Comparison of ENCODE assay signal across 17 cellular contexts in the genomic region with DNA sequence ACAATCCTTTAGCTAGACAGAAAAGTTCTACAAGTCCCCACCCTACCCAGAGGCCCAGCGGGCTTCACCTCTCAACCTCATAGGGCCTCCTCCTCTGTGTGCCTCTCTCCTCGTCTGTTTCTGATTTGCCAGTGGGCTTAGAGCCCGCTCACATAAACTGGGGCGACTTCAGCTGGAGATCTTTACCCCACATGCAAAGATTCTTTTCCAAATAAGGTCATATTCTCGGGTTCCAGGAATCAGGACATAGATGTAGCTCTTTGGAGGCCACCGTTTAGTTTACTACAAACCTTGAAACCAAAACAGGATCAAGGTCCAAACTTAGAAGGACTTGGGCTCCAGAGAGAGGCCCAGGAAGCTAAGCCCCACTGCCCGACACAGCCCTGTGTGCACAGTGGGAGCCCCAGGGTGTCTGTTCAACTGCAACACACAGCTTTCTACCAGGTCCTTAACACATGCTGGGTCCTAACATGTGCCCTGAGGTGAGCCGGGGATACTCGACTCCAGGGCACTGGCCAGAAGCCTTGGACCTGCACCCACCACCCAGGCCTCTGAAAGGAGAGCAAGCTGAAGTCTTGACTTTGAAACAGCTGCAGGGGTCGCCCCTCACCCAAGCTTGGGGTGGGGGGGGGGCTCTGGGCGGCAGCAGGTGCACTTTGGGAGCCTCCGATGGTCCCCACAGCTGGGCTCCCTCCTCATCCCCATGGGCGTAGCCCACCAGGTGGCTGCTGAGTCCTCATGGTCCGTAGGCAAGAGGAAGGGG. TPM values are rescaled to one million over a fixed set of nuclear protein-coding genes. Genes with fewer than 3 reads are reported as not detected.
A peak's percentile ranks its signal among the peaks of the same experiment; 100 is the strongest.
DNase-seq lines count a peak whose midpoint lies in the region; ATAC-seq and FAIRE-seq lines count a peak whose summit lies in the region.
"Had no signal": no experiment of that assay in that cellular context is flagged by ENCODE, and none has a peak within 500 bp of the region (broad histone marks: within the 10 kb centered on the region; RNA-seq: fewer than 3 reads in every experiment).

No MANE protein-coding gene starts in this region.

- peak overlapping the region; percentile 16 for H4K91ac ChIP-seq in mesenchymal stem cell (ENCODE audit: low read length)

- H3K36me3 ChIP-seq in SK-N-MC (ENCODE audit: insufficient read depth, low read length) (no peaks in the 10 kb centered on the region), mesenchymal stem cell (ENCODE audit: control insufficient read depth in 1 of 2, insufficient read depth in 2 of 2, low read depth in 1 of 2, low read length in 2 of 2) (no peaks in the 10 kb centered on the region)

- no peak overlapping the region for H2AK5ac ChIP-seq in mesenchymal stem cell (ENCODE audit: low read length, severe bottlenecking)

- no peak overlapping the region for H2BK5ac ChIP-seq in mesenchymal stem cell (ENCODE audit: low read depth, low read length, poor library complexity, severe bottlenecking)

- H2BK15ac ChIP-seq in mesenchymal stem cell (ENCODE audit: low read depth, poor library complexity, severe bottlenecking): no peak overlapping the region

- no peak overlapping the region for H2BK120ac ChIP-seq in mesenchymal stem cell (ENCODE audit: low read depth, low read length)

- H3K9me3 ChIP-seq in SK-N-MC (ENCODE audit: low read depth, low read length): no peaks in the 10 kb centered on the region
- H3K9me3 ChIP-seq in mesenchymal stem cell (ENCODE audit: control insufficient read depth, low read length): no peaks in the 10 kb centered on the region

- H3K4me2 ChIP-seq in mesenchymal stem cell (ENCODE audit: low read length, poor library complexity, severe bottlenecking): no peak overlapping the region
- H3K4me2 ChIP-seq: PC-9 had no signal

- H3K18ac ChIP-seq in mesenchymal stem cell (ENCODE audit: low read depth in 1 of 2, low read length in 2 of 2): no peak overlapping the region

- H3K14ac ChIP-seq in mesenchymal stem cell (ENCODE audit: low read length in 2 of 2): no peak overlapping the region

- no peak overlapping the region for H3K4ac ChIP-seq in mesenchymal stem cell (ENCODE audit: low read depth in 1 of 2, low read length in 2 of 2)

- 90% methylated on average over 14 of the region's 14 CpGs for WGBS in mesenchymal stem cell

- no peak for FAIRE-seq in HTR-8/SVneo (lab: Jason Lieb, UNC)
- FAIRE-seq: A204.1, GM12892, GM18507 had no signal

- no peak overlapping the region for H2BK12ac ChIP-seq in mesenchymal stem cell (ENCODE audit: low read length in 2 of 2)

- H2AFZ ChIP-seq in mesenchymal stem cell (ENCODE audit: low read depth, low read length): no peak overlapping the region
- H2AFZ ChIP-seq: PC-9 had no signal

- no peak overlapping the region for H3K9ac ChIP-seq in SK-N-MC (ENCODE audit: insufficient read length)
- no peak overlapping the region for H3K9ac ChIP-seq in mesenchymal stem cell (ENCODE audit: low read length)

- H3K79me1 ChIP-seq in mesenchymal stem cell (replicated peaks; ENCODE audit: low read length, poor library complexity, severe bottlenecking): no peaks in the 10 kb centered on the region

- H3K27me3 ChIP-seq in mesenchymal stem cell (ENCODE audit: control insufficient read depth in 1 of 2, insufficient read depth in 1 of 2, low read length in 2 of 2): peaks cover 51 to 59% of the 10 kb centered on the region in 2 experiments

- peaks cover 6% of the 10 kb centered on the region for H3K4me1 ChIP-seq in mesenchymal stem cell (ENCODE audit: control insufficient read depth, insufficient read depth, low read depth, low read length)

- ATAC-seq in Right ventricle myocardium superior (ENCODE audit: poor library complexity) (no peak), HG03342 (IDR thresholded peaks at IDR 0.05; ENCODE audit: unreplicated experiment) (no peak)

- no peak overlapping the region for H3K4me3 ChIP-seq in SK-N-MC
- no peak overlapping the region for H3K4me3 ChIP-seq in mesenchymal stem cell (ENCODE audit: insufficient read depth in 1 of 2, low read depth in 1 of 2, low read length in 2 of 2)
- H3K4me3 ChIP-seq: PC-9 had no signal

- intact Hi-C loops in Right ventricle myocardium superior (cut with DNase I): loop anchor here (10.0 kb wide), 1 partner anchor 144 kb away; no protein-coding TSS in a partner anchor
- intact Hi-C loops in cardiac septum (cut with DNase I): no loop called here

- peak overlapping the region; percentile 30 for H4K8ac ChIP-seq in mesenchymal stem cell (ENCODE audit: low read length)

- peak; percentile 43 for DNase-seq in Right ventricle myocardium superior
- no peak for DNase-seq in cardiac septum (ENCODE audit: low spot score)
- no peak for DNase-seq in SK-N-MC (ENCODE audit: low read depth, low spot score)
- DNase-seq in mesenchymal stem cell: no peak
- no peak for DNase-seq in activated CD4-positive, alpha-beta T cell treated with anti-CD3 and anti-CD28 coated beads, Interleukin-2, amount 50 U/mL, for 48 hours
- no peak for DNase-seq in HTR-8/SVneo (ENCODE audit: insufficient read length, low spot score)
- DNase-seq: CD8-positive, alpha-beta memory T cell; DMS53; KG1; NCI-H1694 treated with DMSO at 0.1 percent for 48 hours; NCI-H524; NCI-H82 had no signal

- H3K23ac ChIP-seq in mesenchymal stem cell (ENCODE audit: low read length in 2 of 2): no peak overlapping the region

- H3K27ac ChIP-seq in SK-N-MC: peak overlapping the region; percentile 29; the same call in 1 of the 2 replicates
- H3K27ac ChIP-seq in mesenchymal stem cell (ENCODE audit: low read length, poor library complexity, severe bottlenecking): no peak overlapping the region
- H3K27ac ChIP-seq: PC-9 had no signal

RNA-seq across cellular contexts. Expression of a gene that starts 26.8 kb away (rescaled TPM):
- 172 TPM for total RNA-seq in Right ventricle myocardium superior
- total RNA-seq in cardiac septum: 127 TPM
- 23.4 TPM for polyA plus RNA-seq in mesenchymal stem cell (2013, experiment 1 of 2)
- 22.9 TPM for polyA plus RNA-seq in mesenchymal stem cell (2013, experiment 2 of 2)
